ENCODE assay signal across 11 cellular contexts in the genomic region with DNA sequence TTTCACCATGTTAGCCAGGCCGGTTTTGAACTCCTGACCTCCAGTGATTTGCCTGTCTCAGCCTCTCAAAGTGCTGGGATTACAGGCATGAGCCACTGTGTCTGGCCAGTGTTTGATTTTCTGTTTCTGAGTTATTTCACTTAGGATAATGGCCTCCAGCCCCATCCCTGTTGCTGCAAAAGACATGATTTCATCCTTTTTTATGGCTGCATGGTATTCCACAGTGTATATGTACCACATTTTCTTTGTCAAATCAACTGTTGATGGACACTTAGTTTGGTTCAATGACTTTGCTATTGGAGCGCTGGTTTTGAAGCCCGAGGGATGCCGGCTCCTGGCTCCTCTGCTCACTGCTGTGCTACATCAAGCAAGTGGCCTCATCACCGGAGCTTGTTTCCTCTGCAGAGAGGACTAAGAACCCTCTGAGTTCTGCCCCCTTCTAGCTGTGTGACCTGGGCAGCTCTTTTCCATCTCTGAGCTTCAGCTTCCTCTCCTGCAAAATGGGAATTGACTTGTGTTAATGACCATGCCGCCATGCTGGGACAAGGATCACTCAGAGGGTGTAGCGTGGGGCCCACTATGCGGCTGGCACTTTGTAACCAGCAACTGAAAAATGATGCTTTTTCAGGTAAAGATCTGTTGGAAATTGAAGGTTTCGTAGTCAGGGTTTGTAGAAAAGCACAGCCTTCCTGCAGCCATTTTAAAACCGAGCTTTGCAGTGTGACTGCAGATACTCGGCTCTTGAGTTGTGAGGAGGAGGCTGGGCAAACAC. TPM values are rescaled to one million over a fixed set of nuclear protein-coding genes. Genes with fewer than 3 reads are reported as not detected.
A peak's percentile ranks its signal among the peaks of the same experiment; 100 is the strongest.
DNase-seq lines count a peak whose midpoint lies in the region; TF ChIP-seq lines count a peak whose summit lies in the region.
"Had no signal": no experiment of that assay in that cellular context is flagged by ENCODE, and none has a peak within 500 bp of the region (broad histone marks: within the 10 kb centered on the region; RNA-seq: fewer than 3 reads in every experiment).

No MANE protein-coding gene starts in this region.

- no peaks in the 10 kb centered on the region for H3K36me3 Mint-ChIP-seq in activated T-cell treated with anti-CD3 and anti-CD28 coated beads, Interleukin-2, amount 50 U/mL, for 24 hours (ENCODE audit: low read depth)
- H3K36me3 Mint-ChIP-seq: CD4-positive, CD25-positive, alpha-beta regulatory T cell had no signal

- H3K4me3 ChIP-seq in mucosa of rectum (ENCODE audit: low read length in 2 of 2) = peak overlapping the region; percentile 28
- H3K4me3 ChIP-seq in transverse colon = no peak overlapping the region

- intact Hi-C loops in transverse colon (cut with DNase I; ENCODE audit: low total_unique reads) = no loop called here

- H3K27ac ChIP-seq in VCaP (peak overlapping the region; percentile 34; the same call in 1 of the 2 replicates), mucosa of rectum (ENCODE audit: low read depth in 2 of 2, low read length in 2 of 2) (peak overlapping the region; percentile 73 to 80), transverse colon (peak overlapping the region; percentile 61 to 84 (median 74))

- DNase-seq in activated T-cell treated with anti-CD3 and anti-CD28 coated beads, Interleukin-2, amount 50 U/mL, for 24 hours = peak; percentile 8
- no peak for DNase-seq in activated T-cell treated with anti-CD3 and anti-CD28 coated beads, Interleukin-2, amount 50 U/mL, for 48 hours
- DNase-seq in transverse colon (no peak), cerebellum (ENCODE audit: low spot score) (no peak), superior temporal gyrus (ENCODE audit: extremely low spot score) (no peak)
- no peak for DNase-seq in activated CD8-positive, alpha-beta memory T cell treated with anti-CD3 and anti-CD28 coated beads, Interleukin-2, amount 50 U/mL, for 48 hours
- DNase-seq: Calu3, DND-41 had no signal

- H3K9me3 ChIP-seq in mucosa of rectum (ENCODE audit: control insufficient read depth in 2 of 2, low read length in 2 of 2) (no peaks in the 10 kb centered on the region), transverse colon (no peaks in the 10 kb centered on the region)

- H3K27me3 ChIP-seq in mucosa of rectum (ENCODE audit: control insufficient read depth in 2 of 2, insufficient read depth in 2 of 2, low read length in 2 of 2) = no peaks in the 10 kb centered on the region
- no peaks in the 10 kb centered on the region for H3K27me3 ChIP-seq in transverse colon

- H3K9me3 Mint-ChIP-seq in activated T-cell treated with anti-CD3 and anti-CD28 coated beads, Interleukin-2, amount 50 U/mL, for 24 hours = no peaks in the 10 kb centered on the region

- H3K27ac Mint-ChIP-seq in activated T-cell treated with anti-CD3 and anti-CD28 coated beads, Interleukin-2, amount 50 U/mL, for 24 hours = no peak overlapping the region
- H3K27ac Mint-ChIP-seq: CD4-positive, CD25-positive, alpha-beta regulatory T cell had no signal

- peaks cover 25% of the 10 kb centered on the region for H3K27me3 Mint-ChIP-seq in activated T-cell treated with anti-CD3 and anti-CD28 coated beads, Interleukin-2, amount 50 U/mL, for 24 hours

- TF ChIP-seq POLR2A in transverse colon (IDR thresholded peaks at IDR 0.05) = no peak

- in situ Hi-C loops in transverse colon (cut with MboI; ENCODE audit: low pct_ligation_motif_present in 1 of 4, low pct_unique_long_range_greater_than_20kb in 1 of 4, low sequenced_read_pairs in 3 of 4) = no loop called here

- peak overlapping the region; percentile 44 to 60 for H3K9ac ChIP-seq in mucosa of rectum (ENCODE audit: low read depth in 1 of 2, low read length in 2 of 2)

- H3K4me1 Mint-ChIP-seq in activated T-cell treated with anti-CD3 and anti-CD28 coated beads, Interleukin-2, amount 50 U/mL, for 24 hours (ENCODE audit: low read depth) = peaks cover 4% of the 10 kb centered on the region

- WGBS in transverse colon (ENCODE audit: low coverage in 1 of 2), 2 donors = 67 to 75% methylated on average over 1 to 11 of the region's 11 CpGs

- TF ChIP-seq CTCF in VCaP (conservative IDR thresholded peaks at IDR 0.05) (no peak), transverse colon (IDR thresholded peaks at IDR 0.05) (no peak)

- H3K36me3 ChIP-seq in mucosa of rectum (ENCODE audit: control insufficient read depth in 2 of 2, insufficient read depth in 2 of 2, low read length in 2 of 2) = no peaks in the 10 kb centered on the region
- no peaks in the 10 kb centered on the region for H3K36me3 ChIP-seq in transverse colon

- TF ChIP-seq EP300 in transverse colon (IDR thresholded peaks at IDR 0.05; ENCODE audit: low read depth) = no peak

- H3K4me1 ChIP-seq in mucosa of rectum (ENCODE audit: control insufficient read depth in 2 of 2, insufficient read depth in 2 of 2, low read length in 2 of 2) (peaks cover 24 to 29% of the 10 kb centered on the region in 2 donors), transverse colon (peaks cover 8 to 30% (median 22%) of the 10 kb centered on the region in 4 donors)

- H3K4me3 Mint-ChIP-seq in activated T-cell treated with anti-CD3 and anti-CD28 coated beads, Interleukin-2, amount 50 U/mL, for 24 hours = no peak overlapping the region
- H3K4me3 Mint-ChIP-seq: CD4-positive, CD25-positive, alpha-beta regulatory T cell had no signal

RNA-seq across cellular contexts. Expression of a gene that starts 4.6 kb away (rescaled TPM):
- 100 to 1,000 TPM in 2 of 4 donors, 10 to 100 TPM in 2; 74.6 to 168 (median 94.5) TPM for total RNA-seq in transverse colon
- 13.2 TPM for total RNA-seq in cerebellum

Comparison
In these comparisons a context has a peak if more than half of its experiments do, and no peak if none do; other contexts are left out.
1. H3K4me3 ChIP-seq: peak in mucosa of rectum (2 of 2); none in transverse colon (0 of 4).
2. Peak in every context shown above with its lines, with median percentiles within 50 percentile points of each other: H3K27ac ChIP-seq.